Comparison of ENCODE assay signal across 4 cellular contexts in the genomic region with DNA sequence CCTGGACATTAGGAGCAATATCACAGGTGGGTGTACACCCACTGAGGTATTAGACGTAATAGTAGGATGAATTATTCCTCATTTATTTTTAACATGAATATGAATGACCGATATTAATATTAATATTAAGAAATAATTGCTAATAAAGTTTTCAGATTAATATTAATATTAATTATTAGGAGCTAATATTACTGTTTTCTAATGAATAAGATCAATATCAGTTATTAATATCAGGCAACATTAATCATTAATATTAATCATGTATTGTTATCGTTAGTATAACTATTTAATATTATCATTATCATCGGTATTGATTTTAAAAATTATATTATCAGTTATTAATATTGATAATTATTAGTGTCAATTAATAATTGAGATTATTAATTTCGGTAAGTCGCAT. TPM values are rescaled to one million over a fixed set of nuclear protein-coding genes. Genes with fewer than 3 reads are reported as not detected.
"Had no signal": no experiment of that assay in that cellular context is flagged by ENCODE, and none has a peak within 500 bp of the region (broad histone marks: within the 10 kb centered on the region; RNA-seq: fewer than 3 reads in every experiment).

No MANE protein-coding gene starts in this region.

RNA-seq across cellular contexts. Expression of a gene that starts 41.6 kb away (rescaled TPM):
- total RNA-seq: activated T-cell treated with anti-CD3 and anti-CD28 coated beads, Interleukin-2, amount 50 U/mL, for 4 hours; activated T-helper 1 cell treated with anti-CD3 and anti-CD28 coated beads, Interleukin-12 subunit alpha, Interleukin-12 subunit beta, Interleukin-2, Interleukin-4 antibody, amounts not matched to agents 30 ng/mL and 10 ng/mL and 1 ng/mL, durations not matched to agents 14 hours and 24 hours and 36 hours; activated T-helper 2 cell treated with anti-CD3 and anti-CD28 coated beads, Interferon-gamma antibody, Interleukin-2, Interleukin-4, amounts not matched to agents 10 μg/mL and 5 μg/mL and 100 μg/mL, durations not matched to agents 14 hours and 24 hours and 36 hours; bronchial epithelial cell had no signal
